1 cellular context compared by ENCODE assay signal in the genomic region with DNA sequence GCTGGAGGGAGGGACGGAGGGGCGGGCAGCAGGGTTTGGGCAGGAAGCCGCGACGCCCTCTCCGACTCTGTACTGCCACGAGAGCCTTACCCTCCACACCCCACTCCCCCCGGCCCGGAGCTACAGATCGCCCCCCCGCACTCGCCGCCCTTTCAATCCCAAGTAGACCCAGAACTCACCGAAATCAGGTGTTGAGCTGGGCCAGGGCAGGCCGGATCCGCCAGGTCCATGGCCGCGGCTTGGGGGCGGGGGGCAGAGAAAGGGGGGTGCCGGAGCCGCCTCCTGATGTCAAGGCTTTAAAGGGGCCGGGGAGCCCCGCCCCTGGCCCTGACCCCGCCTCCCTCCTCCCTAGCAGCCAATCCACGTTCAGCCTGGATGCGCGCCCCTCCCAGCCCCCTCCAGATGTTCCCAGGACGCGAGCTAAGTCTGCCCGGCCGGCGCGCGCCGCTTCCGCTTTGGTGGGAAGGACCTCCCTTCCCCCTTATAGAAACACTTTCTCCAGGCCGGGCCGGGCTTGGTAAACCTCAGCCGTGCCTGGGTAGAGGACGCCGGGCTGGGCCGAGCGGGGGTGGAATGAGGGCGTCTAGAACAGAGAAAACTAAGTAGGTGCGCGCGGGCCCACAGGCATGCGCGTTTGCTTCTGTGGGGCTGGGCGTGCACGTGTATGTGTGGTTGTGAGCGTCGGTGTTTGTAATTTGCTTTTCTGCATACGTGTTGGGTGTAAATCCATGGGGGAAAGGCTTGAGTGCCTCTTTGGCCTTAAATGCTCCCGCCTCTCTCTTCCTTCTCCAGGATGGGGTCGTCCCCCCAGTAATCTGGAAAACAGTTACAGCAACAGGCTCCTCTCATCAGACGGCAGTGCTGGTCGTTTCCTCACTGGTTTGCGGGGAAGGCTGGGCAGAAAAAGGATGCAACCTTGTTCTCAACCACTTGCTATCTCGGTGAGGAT.
A peak's percentile ranks its signal among the peaks of the same experiment; 100 is the strongest.
TF ChIP-seq lines count a peak whose summit lies in the region.

Gene NCKAP5L, minus strand, starts transcription at position 271 of the 949 bp plus-strand sequence. CDS start 24,369 bp downstream, outside the sequence.

TF ChIP-seq in HepG2, 621 proteins besides CTCF, POLR2A, EP300 and RAD21 (continued from another document and continues in another):
- TF ChIP-seq ZKSCAN1 (IDR thresholded peaks at IDR 0.05; ENCODE audit: low read length) = no peak
- TF ChIP-seq ZNF547 (CRISPR knock-in tag; IDR thresholded peaks at IDR 0.05) = peak; percentile 42; the same call in 1 of the 2 replicates
- TF ChIP-seq HDAC1 (CRISPR knock-in tag; IDR thresholded peaks at IDR 0.05) = no peak; the same call in none of the 2 replicates
- TF ChIP-seq ZNF17 (CRISPR knock-in tag; IDR thresholded peaks at IDR 0.05) = no peak
- TF ChIP-seq PAWR (CRISPR knock-in tag; IDR thresholded peaks at IDR 0.05; ENCODE audit: borderline replicate concordance) = no peak
- TF ChIP-seq MED13 (CRISPR knock-in tag; IDR thresholded peaks at IDR 0.05) = no peak
- no peak for TF ChIP-seq SMC3 (IDR thresholded peaks at IDR 0.05; ENCODE audit: low read length)
- TF ChIP-seq, protein P1, sequence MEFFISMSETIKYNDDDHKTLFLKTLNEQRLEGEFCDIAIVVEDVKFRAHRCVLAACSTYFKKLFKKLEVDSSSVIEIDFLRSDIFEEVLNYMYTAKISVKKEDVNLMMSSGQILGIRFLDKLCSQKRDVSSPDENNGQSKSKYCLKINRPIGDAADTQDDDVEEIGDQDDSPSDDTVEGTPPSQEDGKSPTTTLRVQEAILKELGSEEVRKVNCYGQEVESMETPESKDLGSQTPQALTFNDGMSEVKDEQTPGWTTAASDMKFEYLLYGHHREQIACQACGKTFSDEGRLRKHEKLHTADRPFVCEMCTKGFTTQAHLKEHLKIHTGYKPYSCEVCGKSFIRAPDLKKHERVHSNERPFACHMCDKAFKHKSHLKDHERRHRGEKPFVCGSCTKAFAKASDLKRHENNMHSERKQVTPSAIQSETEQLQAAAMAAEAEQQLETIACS (CRISPR knock-in tag; IDR thresholded peaks at IDR 0.05) = 0 out of 2 replicates have a peak, but pooled peaks have one; percentile 19
- TF ChIP-seq HBP1 (CRISPR knock-in tag; IDR thresholded peaks at IDR 0.05; ENCODE audit: low read depth) = no peak
- 0 out of 2 replicates have a peak, but pooled peaks have one; percentile 11 for TF ChIP-seq ZNF691 (CRISPR knock-in tag; IDR thresholded peaks at IDR 0.05; ENCODE audit: borderline replicate concordance, low read depth)
- TF ChIP-seq REXO4 (CRISPR knock-in tag; IDR thresholded peaks at IDR 0.05; ENCODE audit: borderline replicate concordance) = no peak
- no peak for TF ChIP-seq HMG20B (CRISPR knock-in tag; conservative IDR thresholded peaks at IDR 0.05)
- TF ChIP-seq NCOA5 (CRISPR knock-in tag; IDR thresholded peaks at IDR 0.05) = no peak
- TF ChIP-seq DNMT3B (CRISPR knock-in tag; conservative IDR thresholded peaks at IDR 0.05) = 0 out of 2 replicates have a peak, but pooled peaks have one; percentile 23
- no peak for TF ChIP-seq ZNF724P (CRISPR knock-in tag; IDR thresholded peaks at IDR 0.05; ENCODE audit: borderline replicate concordance)
- no peak for TF ChIP-seq FUBP1 (CRISPR knock-in tag; IDR thresholded peaks at IDR 0.05; ENCODE audit: borderline replicate concordance)
- TF ChIP-seq BORCS8-MEF2B (CRISPR knock-in tag; IDR thresholded peaks at IDR 0.05) = peak; percentile 78
- TF ChIP-seq HMGXB3 (CRISPR knock-in tag; IDR thresholded peaks at IDR 0.05; ENCODE audit: borderline replicate concordance) = no peak
- TF ChIP-seq TEAD2 (CRISPR knock-in tag; IDR thresholded peaks at IDR 0.05) = no peak
- peak; percentile 79 for TF ChIP-seq ARID4A (CRISPR knock-in tag; IDR thresholded peaks at IDR 0.05; ENCODE audit: borderline replicate concordance)
- TF ChIP-seq ELF4 (CRISPR knock-in tag; IDR thresholded peaks at IDR 0.05; ENCODE audit: borderline replicate concordance) = peak; percentile 61; the same call in 1 of the 2 replicates
- no peak for TF ChIP-seq ZBTB8A (CRISPR knock-in tag; IDR thresholded peaks at IDR 0.05; ENCODE audit: borderline replicate concordance, low read depth)
- no peak for TF ChIP-seq ZNF367 (CRISPR knock-in tag; IDR thresholded peaks at IDR 0.05; ENCODE audit: borderline replicate concordance)
- 0 out of 2 replicates have a peak, but pooled peaks have one; percentile 39 for TF ChIP-seq CBFB (CRISPR knock-in tag; IDR thresholded peaks at IDR 0.05)
- 0 out of 2 replicates have a peak, but pooled peaks have one; percentile 4 for TF ChIP-seq CEBPG (CRISPR knock-in tag; IDR thresholded peaks at IDR 0.05)
- peak; percentile 24; the same call in 1 of the 2 replicates for TF ChIP-seq ZBTB38 (CRISPR knock-in tag; IDR thresholded peaks at IDR 0.05)
- peak; percentile 31; the same call in 1 of the 2 replicates for TF ChIP-seq TFDP1 (CRISPR knock-in tag; IDR thresholded peaks at IDR 0.05; ENCODE audit: borderline replicate concordance)
- peak; percentile 73 for TF ChIP-seq UBTF (CRISPR knock-in tag; IDR thresholded peaks at IDR 0.05)
- peak; percentile 56; the same call in 1 of the 2 replicates for TF ChIP-seq KDM2A (CRISPR knock-in tag; IDR thresholded peaks at IDR 0.05; ENCODE audit: borderline replicate concordance, low read depth)
- peak; percentile 67; the same call in 1 of the 2 replicates for TF ChIP-seq MYC (CRISPR knock-in tag; IDR thresholded peaks at IDR 0.05; ENCODE audit: borderline replicate concordance)
- TF ChIP-seq FOXO4 (CRISPR knock-in tag; conservative IDR thresholded peaks at IDR 0.05) = no peak
- peak; percentile 78 for TF ChIP-seq ZNF501 (CRISPR knock-in tag; IDR thresholded peaks at IDR 0.05)
